Comparison of ENCODE assay signal across 11 cellular contexts in genomic region chr13:46165485-46166220, GRCh38. TPM values are rescaled to one million over a fixed set of nuclear protein-coding genes. Genes with fewer than 3 reads are reported as not detected.
DNase-seq lines count a peak whose midpoint lies in the region; ATAC-seq and TF ChIP-seq lines count a peak whose summit lies in the region.
"Had no signal": no experiment of that assay in that cellular context is flagged by ENCODE, and none has a peak within 500 bp of the region (broad histone marks: within the 10 kb centered on the region; RNA-seq: fewer than 3 reads in every experiment).

No MANE protein-coding gene starts in this region.

- H2BK12ac ChIP-seq in H9 (ENCODE audit: insufficient read length, low read depth, low read length), result no peak overlapping the region

- POLR2A ChIA-PET in PC-9 (lab: Charles Lee; ENCODE audit: unreplicated experiment), result no interaction called here

- H4K91ac ChIP-seq in H9 (ENCODE audit: insufficient read length, low read depth, low read length), result no peak overlapping the region

- no peak overlapping the region for H3K27ac ChIP-seq in H9 (ENCODE audit: insufficient read length, low read depth, low read length)
- no peak overlapping the region for H3K27ac ChIP-seq in PC-9

- H3K9me3 ChIP-seq in H9 (ENCODE audit: control insufficient read depth, low read depth, low read length) (no peaks in the 10 kb centered on the region), PC-9 (ENCODE audit: insufficient read depth, low read depth) (no peaks in the 10 kb centered on the region)

- peaks cover 10% of the 10 kb centered on the region; the same call in 1 of the 2 replicates for H3F3A ChIP-seq in PC-9 (ENCODE audit: insufficient read depth, low read depth)

- H3K4me2 ChIP-seq in H9 (ENCODE audit: insufficient read depth, insufficient read length, low read length) (no peak overlapping the region), PC-9 (no peak overlapping the region)

- no peaks in the 10 kb centered on the region for H3K27me3 ChIP-seq in H9 (ENCODE audit: insufficient read depth, low read length)
- H3K27me3 ChIP-seq in PC-9 (ENCODE audit: insufficient read depth, low read depth), result no peaks in the 10 kb centered on the region

- no peak overlapping the region for H2BK20ac ChIP-seq in H9 (ENCODE audit: low read depth, low read length, poor library complexity, severe bottlenecking)

- no peak overlapping the region for H3K23ac ChIP-seq in H9 (ENCODE audit: insufficient read length, low read depth, low read length)

- no peaks in the 10 kb centered on the region for H3K27me3 Mint-ChIP-seq in activated T-helper 1 cell treated with anti-CD3 and anti-CD28 coated beads, Interleukin-12 subunit alpha, Interleukin-12 subunit beta, Interleukin-2, Interleukin-4 antibody, amounts not matched to agents 30 ng/mL and 10 ng/mL and 1 ng/mL, durations not matched to agents 14 hours and 24 hours and 36 hours (ENCODE audit: insufficient read depth)
- H3K27me3 Mint-ChIP-seq in H9 (ENCODE audit: low read depth), result peaks cover 22% of the 10 kb centered on the region

- H3K9me3 Mint-ChIP-seq in activated T-helper 1 cell treated with anti-CD3 and anti-CD28 coated beads, Interleukin-12 subunit alpha, Interleukin-12 subunit beta, Interleukin-2, Interleukin-4 antibody, amounts not matched to agents 30 ng/mL and 10 ng/mL and 1 ng/mL, durations not matched to agents 14 hours and 24 hours and 36 hours, result no peaks in the 10 kb centered on the region
- peaks cover 12% of the 10 kb centered on the region in 2 experiments; a peak in 4 of 5 replicates for H3K9me3 Mint-ChIP-seq in H9

- no CpG with 5 or more reads among the region's 5 CpGs for WGBS in H9 (ENCODE audit: extremely low coverage, insufficient read length, low lambda C conversion rate)

- H3K4me3 ChIP-seq in PC-9, result no peak overlapping the region
- H3K4me3 ChIP-seq: skin epidermis had no signal

- H4K5ac ChIP-seq in H9 (ENCODE audit: insufficient read length, low read depth, low read length), result no peak overlapping the region

- H3K9ac ChIP-seq in H9 (ENCODE audit: extremely low read depth, insufficient read length, low read length), result no peak overlapping the region

- peak; percentile 71 for ATAC-seq in GM18868 (IDR thresholded peaks at IDR 0.05; ENCODE audit: unreplicated experiment)
- ATAC-seq in HG03108 (IDR thresholded peaks at IDR 0.05; ENCODE audit: unreplicated experiment), result peak; percentile 45
- ATAC-seq: Panc1 had no signal

- DNase-seq in A172 (ENCODE audit: low spot score) (peak; percentile 54), DMS53 treated with DMSO at 0.1 percent for 48 hours (lab: John Stamatoyannopoulos, UW; ENCODE audit: unreplicated experiment) (no peak), hippocampal formation (lab: John Stamatoyannopoulos, UW) (no peak), H9 (no peak), PC-9 (no peak)
- peak; percentile 24 for DNase-seq in activated T-helper 1 cell treated with anti-CD3 and anti-CD28 coated beads, Interleukin-12 subunit alpha, Interleukin-12 subunit beta, Interleukin-2, Interleukin-4 antibody, amounts not matched to agents 30 ng/mL and 10 ng/mL and 1 ng/mL, durations not matched to agents 14 hours and 24 hours and 36 hours (ENCODE audit: low spot score)

- no peak overlapping the region for H2AFZ ChIP-seq in H9 (ENCODE audit: low read length)
- no peak overlapping the region for H2AFZ ChIP-seq in PC-9

- no peak overlapping the region for H3K56ac ChIP-seq in H9 (ENCODE audit: insufficient read length, low read depth, low read length)

- intact Hi-C loops in activated T-helper 1 cell treated with anti-CD3 and anti-CD28 coated beads, Interleukin-12 subunit alpha, Interleukin-12 subunit beta, Interleukin-2, Interleukin-4 antibody, amounts not matched to agents 30 ng/mL and 10 ng/mL and 1 ng/mL, durations not matched to agents 14 hours and 24 hours and 36 hours (cut with micrococcal nuclease), result loop anchor here (1.0 to 10.0 kb wide), 6 partner anchors 8 to 222 kb away; partner anchors contain the start of genes LCP1, LRRC63, RUBCNL and ZC3H13
- intact Hi-C loops in PC-9 (cut with micrococcal nuclease; ENCODE audit: unreplicated experiment), result no loop called here

- no peaks in the 10 kb centered on the region for H3K23me2 ChIP-seq in H9 (ENCODE audit: insufficient read length, low read depth, low read length, poor library complexity, severe bottlenecking)

- peak overlapping the region; percentile 69 for H3K4me3 Mint-ChIP-seq in activated T-helper 1 cell treated with anti-CD3 and anti-CD28 coated beads, Interleukin-12 subunit alpha, Interleukin-12 subunit beta, Interleukin-2, Interleukin-4 antibody, amounts not matched to agents 30 ng/mL and 10 ng/mL and 1 ng/mL, durations not matched to agents 14 hours and 24 hours and 36 hours
- no peak overlapping the region for H3K4me3 Mint-ChIP-seq in H9

- peaks cover 6% of the 10 kb centered on the region; the same call in 1 of the 2 replicates for H3K36me3 ChIP-seq in PC-9 (ENCODE audit: low read depth)

- H3K18ac ChIP-seq in H9 (ENCODE audit: insufficient read length, low read depth, low read length), result no peak overlapping the region

- no peaks in the 10 kb centered on the region for H3K79me2 ChIP-seq in H9 (ENCODE audit: insufficient read depth, low read length)
- peaks cover 81% of the 10 kb centered on the region for H3K79me2 ChIP-seq in PC-9 (ENCODE audit: low read depth)

- H2BK15ac ChIP-seq in H9 (ENCODE audit: low read depth, low read length), result no peak overlapping the region

- no peaks in the 10 kb centered on the region for H3K4me1 ChIP-seq in H9 (ENCODE audit: insufficient read depth, low read length)
- no peaks in the 10 kb centered on the region for H3K4me1 ChIP-seq in PC-9 (replicated peaks; ENCODE audit: insufficient read depth)

- no peak overlapping the region for H2BK5ac ChIP-seq in H9 (ENCODE audit: insufficient read length, low read length)

- H2BK120ac ChIP-seq in H9 (ENCODE audit: low read depth, low read length, poor library complexity, severe bottlenecking), result no peak overlapping the region

- H3K36me3 Mint-ChIP-seq in activated T-helper 1 cell treated with anti-CD3 and anti-CD28 coated beads, Interleukin-12 subunit alpha, Interleukin-12 subunit beta, Interleukin-2, Interleukin-4 antibody, amounts not matched to agents 30 ng/mL and 10 ng/mL and 1 ng/mL, durations not matched to agents 14 hours and 24 hours and 36 hours (ENCODE audit: low read depth), result peaks cover 44% of the 10 kb centered on the region
- peaks cover 0 to 11% (median 2%) of the 10 kb centered on the region in 3 experiments; a peak in 3 of 7 replicates for H3K36me3 Mint-ChIP-seq in H9 (ENCODE audit: insufficient read depth in 1 of 3, low read depth in 3 of 3)

- no peaks in the 10 kb centered on the region for H3K79me1 ChIP-seq in H9 (ENCODE audit: insufficient read depth, low read depth, low read length, poor library complexity, severe bottlenecking)

- H3K4ac ChIP-seq in H9 (ENCODE audit: low read depth, low read length), result no peak overlapping the region

- H3K4me1 Mint-ChIP-seq in activated T-helper 1 cell treated with anti-CD3 and anti-CD28 coated beads, Interleukin-12 subunit alpha, Interleukin-12 subunit beta, Interleukin-2, Interleukin-4 antibody, amounts not matched to agents 30 ng/mL and 10 ng/mL and 1 ng/mL, durations not matched to agents 14 hours and 24 hours and 36 hours (ENCODE audit: low read depth), result peaks cover 82% of the 10 kb centered on the region
- peaks cover 5 to 8% of the 10 kb centered on the region in 2 experiments for H3K4me1 Mint-ChIP-seq in H9

- BruUV-seq in PC-9 (replicated peaks; lab: Mats Ljungman, UMichigan), result no TSS peak

- TF ChIP-seq CTCF in H9 (conservative IDR thresholded peaks at IDR 0.05), result no peak
- no peak for TF ChIP-seq CTCF in PC-9 (conservative IDR thresholded peaks at IDR 0.05)

- H2AK5ac ChIP-seq in H9 (ENCODE audit: insufficient read length, low read length), result no peak overlapping the region

- CTCF ChIA-PET in PC-9 (lab: Charles Lee), result no interaction called here

- no peaks in the 10 kb centered on the region for H4K20me1 ChIP-seq in H9 (ENCODE audit: control insufficient read depth, insufficient read depth, insufficient read length)
- H4K20me1 ChIP-seq in PC-9 (ENCODE audit: insufficient read depth), result peaks cover 72% of the 10 kb centered on the region

- H3T11ph ChIP-seq in H9 (ENCODE audit: low read length), result no peak overlapping the region

- peak overlapping the region; percentile 86 for H3K27ac Mint-ChIP-seq in activated T-helper 1 cell treated with anti-CD3 and anti-CD28 coated beads, Interleukin-12 subunit alpha, Interleukin-12 subunit beta, Interleukin-2, Interleukin-4 antibody, amounts not matched to agents 30 ng/mL and 10 ng/mL and 1 ng/mL, durations not matched to agents 14 hours and 24 hours and 36 hours
- H3K27ac Mint-ChIP-seq in H9, result no peak overlapping the region; a peak in 1 of 7 replicates

- H3K9me2 ChIP-seq in PC-9 (ENCODE audit: insufficient read depth), result no peaks in the 10 kb centered on the region

- H4K8ac ChIP-seq in H9 (replicated peaks; ENCODE audit: insufficient read length, low read depth, low read length), result no peak overlapping the region

- H3K14ac ChIP-seq in H9 (ENCODE audit: insufficient read depth, low read length), result no peak overlapping the region

RNA-seq across cellular contexts. Expression of gene LCP1, which starts 16.3 kb away (rescaled TPM):
- total RNA-seq in A172 (2014; rRNA removed; shearing (Covaris generic)), result 13.3 and 13.5 TPM in 2 replicates
- 758 and 774 TPM in 2 replicates for total RNA-seq in activated T-helper 1 cell treated with anti-CD3 and anti-CD28 coated beads, Interleukin-12 subunit alpha, Interleukin-12 subunit beta, Interleukin-2, Interleukin-4 antibody, amounts not matched to agents 30 ng/mL and 10 ng/mL and 1 ng/mL, durations not matched to agents 14 hours and 24 hours and 36 hours
- 0.81 and 1.1 TPM in 2 replicates for total RNA-seq in H9 (2021)
- 131 and 197 TPM in 2 replicates for total RNA-seq in PC-9 (2021)

RNA-seq across cellular contexts. Expression of gene LRRC63, which starts 46.1 kb away (rescaled TPM):
- total RNA-seq in A172 (2014; rRNA removed; shearing (Covaris generic)), result 0.22 and 0.29 TPM in 2 replicates
- 0.13 and 0.17 TPM in 2 replicates for total RNA-seq in activated T-helper 1 cell treated with anti-CD3 and anti-CD28 coated beads, Interleukin-12 subunit alpha, Interleukin-12 subunit beta, Interleukin-2, Interleukin-4 antibody, amounts not matched to agents 30 ng/mL and 10 ng/mL and 1 ng/mL, durations not matched to agents 14 hours and 24 hours and 36 hours
- total RNA-seq in H9 (2021) (not detected in 2 replicates), PC-9 (2021) (0.28 TPM in 1 of 2 replicates, not detected in the other)
- total RNA-seq: endothelial cell of umbilical vein had no signal

Comparison
In these comparisons a context has a peak if more than half of its experiments do, and no peak if none do; other contexts are left out.
1. DNase-seq: peak in A172 (single experiment) and activated T-helper 1 cell treated with anti-CD3 and anti-CD28 coated beads, Interleukin-12 subunit alpha, Interleukin-12 subunit beta, Interleukin-2, Interleukin-4 antibody, amounts not matched to agents 30 ng/mL and 10 ng/mL and 1 ng/mL, durations not matched to agents 14 hours and 24 hours and 36 hours (single experiment); none in DMS53 treated with DMSO at 0.1 percent for 48 hours (single experiment), hippocampal formation (0 of 2), H9 (single experiment) and PC-9 (0 of 2).